22 cellular contexts compared by ENCODE assay signal in genomic region chr12:66127695-66128094, GRCh38. TPM values are rescaled to one million over a fixed set of nuclear protein-coding genes. Genes with fewer than 3 reads are reported as not detected.
DNase-seq lines count a peak whose midpoint lies in the region; ATAC-seq and TF ChIP-seq lines count a peak whose summit lies in the region.
"Had no signal": no experiment of that assay in that cellular context is flagged by ENCODE, and none has a peak within 500 bp of the region (broad histone marks: within the 10 kb centered on the region; RNA-seq: fewer than 3 reads in every experiment).

No MANE protein-coding gene starts in this region.

- CTCF ChIA-PET in activated CD4-positive, alpha-beta T cell treated with anti-CD3 and anti-CD28 coated beads for 36 hours (lab: Charles Lee): no interaction called here

- no peak for TF ChIP-seq CTCF in brain (conservative IDR thresholded peaks at IDR 0.05)
- no peak for TF ChIP-seq CTCF in natural killer cell (IDR thresholded peaks at IDR 0.05)

- no peak overlapping the region for H3K4me3 Mint-ChIP-seq in activated CD4-positive, alpha-beta T cell treated with anti-CD3 and anti-CD28 coated beads for 36 hours
- H3K4me3 Mint-ChIP-seq in brain (peak overlapping the region in 4 of 5 experiments; percentile 2 to 76 (median 30)), natural killer cell (peak overlapping the region; percentile 41)

- peak overlapping the region; percentile 19 for H3K27ac Mint-ChIP-seq in activated CD4-positive, alpha-beta T cell treated with anti-CD3 and anti-CD28 coated beads for 36 hours
- H3K27ac Mint-ChIP-seq in brain (no peak overlapping the region), natural killer cell (peak overlapping the region; percentile 55 to 96)
- H3K27ac Mint-ChIP-seq: activated naive CD8-positive, alpha-beta T cell treated with anti-CD3 and anti-CD28 coated beads, Interleukin-2, amount 10 ng/mL, durations not matched to agents 7 days and 5 days; H9 had no signal

- no peaks in the 10 kb centered on the region for H3K9me3 Mint-ChIP-seq in activated CD4-positive, alpha-beta T cell treated with anti-CD3 and anti-CD28 coated beads for 36 hours (ENCODE audit: low read depth)
- H3K9me3 Mint-ChIP-seq in brain: peaks cover 0 to 6% (median 0%) of the 10 kb centered on the region in 5 experiments
- H3K9me3 Mint-ChIP-seq in natural killer cell: no peaks in the 10 kb centered on the region
- H3K9me3 Mint-ChIP-seq: activated naive CD8-positive, alpha-beta T cell treated with anti-CD3 and anti-CD28 coated beads, Interleukin-2, amount 10 ng/mL, durations not matched to agents 7 days and 5 days had no signal

- H3K36me3 Mint-ChIP-seq in activated CD4-positive, alpha-beta T cell treated with anti-CD3 and anti-CD28 coated beads for 36 hours (ENCODE audit: low read depth): peaks cover 60% of the 10 kb centered on the region
- H3K36me3 Mint-ChIP-seq in brain: peaks cover 61% of the 10 kb centered on the region
- H3K36me3 Mint-ChIP-seq in natural killer cell: peaks cover 29% of the 10 kb centered on the region

- no peaks in the 10 kb centered on the region for H3K27me3 Mint-ChIP-seq in activated CD4-positive, alpha-beta T cell treated with anti-CD3 and anti-CD28 coated beads for 36 hours
- H3K27me3 Mint-ChIP-seq in brain (peaks cover 14% of the 10 kb centered on the region), natural killer cell (ENCODE audit: low read depth in 2 of 2) (no peaks in the 10 kb centered on the region)
- H3K27me3 Mint-ChIP-seq: activated naive CD8-positive, alpha-beta T cell treated with anti-CD3 and anti-CD28 coated beads, Interleukin-2, amount 10 ng/mL, durations not matched to agents 7 days and 5 days; naive B cell had no signal

- ATAC-seq in activated CD4-positive, alpha-beta T cell treated with anti-CD3 and anti-CD28 coated beads for 36 hours: no peak
- ATAC-seq in natural killer cell (no peak), GM19023 (IDR thresholded peaks at IDR 0.05; ENCODE audit: unreplicated experiment) (no peak), HG03521 (IDR thresholded peaks at IDR 0.05; ENCODE audit: unreplicated experiment) (no peak)
- ATAC-seq: left colon, right lobe of liver, upper lobe of right lung had no signal

- DNase-seq in activated CD4-positive, alpha-beta T cell treated with anti-CD3 and anti-CD28 coated beads for 36 hours: no peak
- no peak for DNase-seq in activated CD4-positive, alpha-beta T cell treated with anti-CD3 and anti-CD28 coated beads, Interleukin-2, amount 50 U/mL, for 1 hour
- DNase-seq in NCI-H226 (peak; percentile 82), natural killer cell (no peak), NCI-H446 treated with DMSO at 0.1 percent for 48 hours (lab: John Stamatoyannopoulos, UW) (no peak)
- DNase-seq: 8988T; activated naive CD8-positive, alpha-beta T cell treated with anti-CD3 and anti-CD28 coated beads, Interleukin-2, amount 10 ng/mL, durations not matched to agents 7 days and 5 days; dermis blood vessel endothelial cell; H9; left colon; mesendoderm; naive B cell; NCI-H2171; NCI-H526; posterior cingulate gyrus; right lobe of liver; stimulated activated CD8-positive, alpha-beta memory T cell treated with anti-CD3 and anti-CD28 coated beads, Interleukin-4, amount 100 ng/mL, for 48 hours; T-helper 2 cell; upper lobe of right lung had no signal

- intact Hi-C loops in activated CD4-positive, alpha-beta T cell treated with anti-CD3 and anti-CD28 coated beads for 36 hours (cut with DNase I, micrococcal nuclease): no loop called here
- intact Hi-C loops in natural killer cell (cut with micrococcal nuclease): no loop called here

- POLR2A ChIA-PET in activated CD4-positive, alpha-beta T cell treated with anti-CD3 and anti-CD28 coated beads for 36 hours (lab: Charles Lee): no interaction called here

- H3K4me1 Mint-ChIP-seq in activated CD4-positive, alpha-beta T cell treated with anti-CD3 and anti-CD28 coated beads for 36 hours: peaks cover 46% of the 10 kb centered on the region
- H3K4me1 Mint-ChIP-seq in brain (peaks cover 53% of the 10 kb centered on the region), natural killer cell (peaks cover 65 to 70% of the 10 kb centered on the region in 2 donors)

RNA-seq across cellular contexts. Expression of gene LLPH, which starts 2.9 kb away (rescaled TPM):
- total RNA-seq in activated CD4-positive, alpha-beta T cell treated with anti-CD3 and anti-CD28 coated beads for 36 hours: 10 to 100 TPM; 33.1 to 36.5 TPM
- 13.3 TPM for polyA plus RNA-seq in brain (ENCODE audit: insufficient read depth, low read depth, low replicate concordance)
- 10 to 100 TPM; 24.9 to 27.3 (median 25.5) TPM for total RNA-seq in natural killer cell

RNA-seq across cellular contexts. Expression of gene TMBIM4, which starts 42.1 kb away (rescaled TPM):
- 10 to 100 TPM; 41.4 to 44.6 TPM for total RNA-seq in activated CD4-positive, alpha-beta T cell treated with anti-CD3 and anti-CD28 coated beads for 36 hours
- polyA plus RNA-seq in brain (ENCODE audit: insufficient read depth, low read depth, low replicate concordance): 62.9 TPM
- total RNA-seq in natural killer cell: 10 to 100 TPM; 46.6 to 72.0 (median 63.2) TPM

Comparison
In these comparisons a context has a peak if more than half of its experiments do, and no peak if none do; other contexts are left out.
1. H3K27ac Mint-ChIP-seq: peak in activated CD4-positive, alpha-beta T cell treated with anti-CD3 and anti-CD28 coated beads for 36 hours (single experiment) and natural killer cell (2 of 2); none in brain (0 of 5).